1 cellular context compared by ENCODE assay signal in the genomic region with DNA sequence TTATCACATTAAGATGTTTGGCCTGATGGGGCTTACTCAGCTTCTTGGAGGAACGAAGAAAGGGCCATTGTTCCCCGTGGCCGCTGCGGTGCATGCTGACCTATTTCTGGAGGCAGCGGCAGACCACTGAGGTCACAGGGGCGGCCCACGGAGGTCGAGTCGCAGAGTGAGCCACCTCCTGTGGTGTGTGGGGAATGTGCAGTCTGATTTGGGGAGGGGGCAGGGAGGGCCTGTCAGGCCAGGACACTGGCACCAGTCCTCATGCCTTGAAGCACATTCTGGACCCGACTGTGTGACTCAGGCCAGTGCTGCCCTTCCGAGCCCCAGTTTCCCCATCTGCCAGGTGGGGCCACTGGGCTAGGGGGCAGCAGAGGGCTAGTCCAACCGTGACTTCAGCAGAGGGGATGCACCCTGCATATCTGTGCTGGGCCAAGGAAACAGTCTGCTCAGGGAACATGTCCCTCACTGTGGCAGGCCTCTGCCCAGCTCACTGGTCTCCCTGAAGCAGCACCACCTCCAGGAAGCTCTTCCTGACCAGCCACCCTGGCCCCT.
A peak's percentile ranks its signal among the peaks of the same experiment; 100 is the strongest.
TF ChIP-seq lines count a peak whose summit lies in the region.

No MANE protein-coding gene starts in this region.

TF ChIP-seq in H1, 55 proteins besides CTCF, POLR2A, EP300 and RAD21:
- TF ChIP-seq GABPA (IDR thresholded peaks at IDR 0.05; ENCODE audit: borderline replicate concordance, insufficient read depth, low read length) (peak; percentile 33; the same call in 1 of the 2 replicates), CHD2 (IDR thresholded peaks at IDR 0.05; ENCODE audit: low read length) (no peak)
